ENCODE assay signal across 9 cellular contexts in the genomic region with DNA sequence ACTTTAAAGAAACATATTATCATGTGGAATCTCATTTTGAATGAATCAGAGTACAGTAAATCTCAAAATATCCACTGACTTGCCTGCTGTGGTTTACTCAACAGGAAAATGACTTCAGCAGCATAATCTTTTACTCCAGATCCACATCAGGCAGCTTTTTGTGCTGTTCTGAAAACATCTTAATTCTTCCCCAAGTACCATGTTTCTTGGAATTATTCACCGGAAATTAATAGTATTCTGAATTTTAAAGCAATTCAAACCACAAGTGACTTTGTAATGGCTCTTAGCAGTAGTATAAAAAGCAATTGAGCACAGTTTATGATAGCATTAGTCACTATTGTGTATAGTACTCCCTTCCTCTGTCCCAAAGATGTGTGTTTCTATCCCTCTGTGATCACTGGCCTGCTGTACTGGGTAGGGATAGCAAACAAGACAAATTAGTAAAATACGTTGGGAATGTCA.
DNase-seq lines count a peak whose midpoint lies in the region; ATAC-seq and TF ChIP-seq lines count a peak whose summit lies in the region.
"Had no signal": no experiment of that assay in that cellular context is flagged by ENCODE, and none has a peak within 500 bp of the region (broad histone marks: within the 10 kb centered on the region; RNA-seq: fewer than 3 reads in every experiment).

No MANE protein-coding gene starts in this region.

- H3K4me3 ChIP-seq in heart left ventricle (no peak overlapping the region), kidney epithelial cell (ENCODE audit: low read depth, low read length) (no peak overlapping the region), upper lobe of right lung (no peak overlapping the region)

- H3K27ac ChIP-seq in heart left ventricle = peak overlapping the region in 11 of 12 donors; percentile 13 to 79 (median 47)
- peak overlapping the region; percentile 9 for H3K27ac ChIP-seq in upper lobe of right lung

- H3K27me3 ChIP-seq in heart left ventricle (no peaks in the 10 kb centered on the region), kidney epithelial cell (ENCODE audit: control insufficient read depth, insufficient read depth, low read length) (no peaks in the 10 kb centered on the region), upper lobe of right lung (no peaks in the 10 kb centered on the region)

- 64 to 78% (median 72%) methylated on average over 2 of the region's 2 CpGs for WGBS in heart left ventricle, 4 donors

- H3K36me3 ChIP-seq in heart left ventricle = no peaks in the 10 kb centered on the region
- no peaks in the 10 kb centered on the region for H3K36me3 ChIP-seq in kidney epithelial cell (ENCODE audit: control insufficient read depth, insufficient read depth, low read length)
- H3K36me3 ChIP-seq in upper lobe of right lung = no peaks in the 10 kb centered on the region

- ATAC-seq in heart left ventricle (peak in 3 of 4 donors; percentile 44 to 72 (median 69)), upper lobe of right lung (peak; percentile 33), HG03565 (IDR thresholded peaks at IDR 0.05; ENCODE audit: unreplicated experiment) (no peak), HG03280 (IDR thresholded peaks at IDR 0.05; ENCODE audit: unreplicated experiment) (no peak)

- DNase-seq in heart left ventricle (no peak), cardiac septum (ENCODE audit: low spot score) (no peak), amniotic stem cell (lab: John Stamatoyannopoulos, UW) (peak; percentile 86), kidney epithelial cell (ENCODE audit: low read depth) (peak; percentile 83), upper lobe of right lung (no peak), NCI-H2029 (lab: John Stamatoyannopoulos, UW) (no peak)
- DNase-seq: CD4-positive, alpha-beta memory T cell had no signal

- TF ChIP-seq CTCF in heart left ventricle (IDR thresholded peaks at IDR 0.05) (no peak), kidney epithelial cell (IDR thresholded peaks at IDR 0.05; ENCODE audit: insufficient read depth, low read length, poor library complexity, severe bottlenecking) (no peak), upper lobe of right lung (IDR thresholded peaks at IDR 0.05) (no peak)

- intact Hi-C loops in heart left ventricle (cut with DNase I) (no loop called here), cardiac septum (cut with DNase I) (no loop called here), upper lobe of right lung (cut with DNase I) (no loop called here)

- H3K4me1 ChIP-seq in heart left ventricle (peaks cover 0 to 34% (median 6%) of the 10 kb centered on the region in 12 donors), upper lobe of right lung (peaks cover 3% of the 10 kb centered on the region)

- TF ChIP-seq POLR2A in heart left ventricle (IDR thresholded peaks at IDR 0.05) = no peak

- H3K9me3 ChIP-seq in heart left ventricle = peaks cover 0 to 10% (median 0%) of the 10 kb centered on the region in 12 donors
- no peaks in the 10 kb centered on the region for H3K9me3 ChIP-seq in upper lobe of right lung

Comparison
In these comparisons a context has a peak if more than half of its experiments do, and no peak if none do; other contexts are left out.
1. ATAC-seq: peak in heart left ventricle (3 of 4) and upper lobe of right lung (single experiment); none in HG03565 (single experiment) and HG03280 (single experiment).
2. DNase-seq: peak in amniotic stem cell (single experiment) and kidney epithelial cell (single experiment); none in heart left ventricle (0 of 5), cardiac septum (single experiment), upper lobe of right lung (single experiment) and NCI-H2029 (single experiment).